Comparison of ENCODE assay signal across 12 cellular contexts in the genomic region with DNA sequence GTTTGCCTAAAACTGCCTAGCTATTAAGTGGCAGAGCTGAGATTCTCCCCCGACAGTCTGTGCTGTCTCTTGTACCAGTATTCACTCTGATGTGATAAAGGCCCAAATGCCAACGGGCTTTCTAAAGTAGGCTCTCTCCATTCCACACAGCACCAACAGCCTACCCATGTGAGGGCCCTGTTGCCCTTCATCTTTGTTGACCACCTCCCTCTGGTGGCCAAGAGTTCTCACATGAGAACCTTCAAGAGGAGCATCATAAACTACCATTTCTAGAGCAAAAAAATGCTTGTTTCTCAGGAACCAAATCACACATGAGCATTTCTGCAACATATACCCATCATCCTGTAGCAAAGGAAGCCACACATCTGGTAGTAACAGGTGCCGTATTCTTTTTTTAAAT.
DNase-seq lines count a peak whose midpoint lies in the region; ATAC-seq, FAIRE-seq and TF ChIP-seq lines count a peak whose summit lies in the region.
"Had no signal": no experiment of that assay in that cellular context is flagged by ENCODE, and none has a peak within 500 bp of the region (broad histone marks: within the 10 kb centered on the region; RNA-seq: fewer than 3 reads in every experiment).

No MANE protein-coding gene starts in this region.

- FAIRE-seq in small intestine (lab: Jason Lieb, UNC), result no peak

- peak; percentile 3 for DNase-seq in NCI-H345 (lab: John Stamatoyannopoulos, UW)
- no peak for DNase-seq in NCI-H345 treated with DMSO at 0.1 percent for 48 hours (lab: John Stamatoyannopoulos, UW; ENCODE audit: unreplicated experiment)
- DNase-seq in LNCaP clone FGC (ENCODE audit: low read depth), result no peak
- peak; percentile 3 for DNase-seq in cerebellar cortex (ENCODE audit: low spot score)
- peak; percentile 25 for DNase-seq in small intestine
- DNase-seq in caudate nucleus (lab: John Stamatoyannopoulos, UW), result no peak
- DNase-seq in cortex of kidney (lab: John Stamatoyannopoulos, UW), result no peak
- DNase-seq: activated CD4-positive, CD25-positive, alpha-beta regulatory T cell; GM23248; PC-3 had no signal

- no peaks in the 10 kb centered on the region for H3K9me3 ChIP-seq in small intestine (ENCODE audit: control insufficient read depth, low read depth)

- 65 to 69% (median 66%) methylated on average over 3 of the region's 3 CpGs for WGBS in small intestine, 3 donors

- no peaks in the 10 kb centered on the region for H3K36me3 ChIP-seq in small intestine (ENCODE audit: control insufficient read depth in 2 of 2, insufficient read depth in 2 of 2, low read length in 2 of 2)

- H3K4me1 ChIP-seq in small intestine (ENCODE audit: control insufficient read depth in 2 of 2, insufficient read depth in 1 of 2, low read depth in 1 of 2, low read length in 1 of 2), result no peaks in the 10 kb centered on the region

- no peak overlapping the region for H3K4me3 ChIP-seq in LNCaP clone FGC (ENCODE audit: low read depth, low read length)
- no peak overlapping the region for H3K4me3 ChIP-seq in small intestine (ENCODE audit: low read depth in 1 of 2, low read length in 2 of 2)
- H3K4me3 ChIP-seq: GM23248, smooth muscle cell had no signal

- H3K27ac ChIP-seq in small intestine (ENCODE audit: low read depth in 1 of 2, low read length in 1 of 2), result no peak overlapping the region
- H3K27ac ChIP-seq in caudate nucleus (ENCODE audit: low read depth, low read length), result no peak overlapping the region
- H3K27ac ChIP-seq: GM23248 had no signal

- no peak for ATAC-seq in GM21576 (IDR thresholded peaks at IDR 0.05; ENCODE audit: unreplicated experiment)
- ATAC-seq: PC-3 had no signal

- H3K27me3 ChIP-seq in small intestine (ENCODE audit: control insufficient read depth in 2 of 2, insufficient read depth in 2 of 2, low read length in 2 of 2), result no peaks in the 10 kb centered on the region

- TF ChIP-seq CTCF in LNCaP clone FGC (IDR thresholded peaks at IDR 0.05; ENCODE audit: control insufficient read depth, extremely low read depth, insufficient read depth), result peak; percentile 64

Comparison
In these comparisons a context has a peak if more than half of its experiments do, and no peak if none do; other contexts are left out.
1. DNase-seq: peak in NCI-H345 (single experiment), cerebellar cortex (single experiment) and small intestine (single experiment); none in NCI-H345 treated with DMSO at 0.1 percent for 48 hours (single experiment), LNCaP clone FGC (single experiment), caudate nucleus (0 of 61) and cortex of kidney (single experiment).